In genomic region chr6:4480788-4481725, GRCh38 we compare ENCODE assay signal across 21 cellular contexts.
"Had no signal": no experiment of that assay in that cellular context is flagged by ENCODE, and none has a peak within 500 bp of the region (broad histone marks: within the 10 kb centered on the region; RNA-seq: fewer than 3 reads in every experiment).

No MANE protein-coding gene starts in this region.

- H3K27ac Mint-ChIP-seq: activated CD4-positive, alpha-beta memory T cell treated with anti-CD3 and anti-CD28 coated beads, Interleukin-2, amount 10 ng/mL, durations not matched to agents 7 days and 5 days; activated CD8-positive, alpha-beta memory T cell treated with anti-CD3 and anti-CD28 coated beads, Interleukin-2, amount 10 ng/mL, durations not matched to agents 7 days and 5 days; activated naive CD8-positive, alpha-beta T cell treated with anti-CD3 and anti-CD28 coated beads for 36 hours; effector memory CD8-positive, alpha-beta T cell; memory B cell; natural killer cell had no signal

- DNase-seq: activated CD4-positive, alpha-beta memory T cell treated with anti-CD3 and anti-CD28 coated beads, Interleukin-2, amount 10 ng/mL, durations not matched to agents 7 days and 5 days; activated CD4-positive, alpha-beta T cell treated with anti-CD3 and anti-CD28 coated beads for 48 hours; activated CD4-positive, CD25-positive, alpha-beta regulatory T cell; activated CD8-positive, alpha-beta memory T cell treated with anti-CD3 and anti-CD28 coated beads, Interleukin-2, amount 10 ng/mL, durations not matched to agents 7 days and 5 days; activated naive CD4-positive, alpha-beta T cell; activated naive CD8-positive, alpha-beta T cell treated with anti-CD3 and anti-CD28 coated beads for 36 hours; body of pancreas; effector memory CD8-positive, alpha-beta T cell; foreskin keratinocyte; kidney glomerular epithelial cell; left ventricle myocardium superior; natural killer cell; nucleus accumbens; stimulated activated CD4-positive, alpha-beta T cell treated with anti-CD3 and anti-CD28 coated beads, Interleukin-12 subunit alpha, Interleukin-12 subunit beta, amount 100 ng/mL, for 4 hours; stimulated activated CD4-positive, alpha-beta T cell treated with anti-CD3 and anti-CD28 coated beads, Interleukin-1b, Interleukin-23, amount 100 ng/mL, for 48 hours; stimulated activated CD8-positive, alpha-beta memory T cell treated with anti-CD3 and anti-CD28 coated beads, Interleukin-4, amount 100 ng/mL, for 48 hours; stimulated activated naive CD4-positive, alpha-beta T cell treated with Interleukin-2 at 50 U/mL for 16 hours; T-helper 2 cell; tibial artery had no signal

- H3K4me3 ChIP-seq: body of pancreas, tibial artery, vagina had no signal

- H3K4me1 Mint-ChIP-seq: activated CD4-positive, alpha-beta memory T cell treated with anti-CD3 and anti-CD28 coated beads, Interleukin-2, amount 10 ng/mL, durations not matched to agents 7 days and 5 days; activated CD8-positive, alpha-beta memory T cell treated with anti-CD3 and anti-CD28 coated beads, Interleukin-2, amount 10 ng/mL, durations not matched to agents 7 days and 5 days; activated naive CD8-positive, alpha-beta T cell treated with anti-CD3 and anti-CD28 coated beads for 36 hours had no signal

- H3K36me3 Mint-ChIP-seq: activated CD8-positive, alpha-beta memory T cell treated with anti-CD3 and anti-CD28 coated beads, Interleukin-2, amount 10 ng/mL, durations not matched to agents 7 days and 5 days; activated naive CD8-positive, alpha-beta T cell treated with anti-CD3 and anti-CD28 coated beads for 36 hours; natural killer cell had no signal

- H3K4me3 Mint-ChIP-seq: activated CD4-positive, alpha-beta memory T cell treated with anti-CD3 and anti-CD28 coated beads, Interleukin-2, amount 10 ng/mL, durations not matched to agents 7 days and 5 days; activated CD8-positive, alpha-beta memory T cell treated with anti-CD3 and anti-CD28 coated beads, Interleukin-2, amount 10 ng/mL, durations not matched to agents 7 days and 5 days; activated naive CD8-positive, alpha-beta T cell treated with anti-CD3 and anti-CD28 coated beads for 36 hours; effector memory CD8-positive, alpha-beta T cell; memory B cell; natural killer cell had no signal

- H3K9me3 Mint-ChIP-seq: activated naive CD8-positive, alpha-beta T cell treated with anti-CD3 and anti-CD28 coated beads for 36 hours; effector memory CD8-positive, alpha-beta T cell; natural killer cell had no signal

- H3K4me1 ChIP-seq: body of pancreas, foreskin keratinocyte, tibial artery, vagina had no signal

- H3K27me3 ChIP-seq: body of pancreas, foreskin keratinocyte, vagina had no signal

- H3K9me3 ChIP-seq: body of pancreas, tibial artery, vagina had no signal

- H3K36me3 ChIP-seq: tibial artery, vagina had no signal
